In genomic region chr4:184807797-184808718, GRCh38 we compare ENCODE assay signal across 1 cellular context.
A peak's percentile ranks its signal among the peaks of the same experiment; 100 is the strongest.
TF ChIP-seq lines count a peak whose summit lies in the region.

No MANE protein-coding gene starts in this region.

TF ChIP-seq in HepG2, 621 proteins besides CTCF, POLR2A, EP300 and RAD21 (continued from another document and continues in another):
- TF ChIP-seq ZNF646 (CRISPR knock-in tag; IDR thresholded peaks at IDR 0.05) (peak; percentile 97), CEBPZ (IDR thresholded peaks at IDR 0.05; ENCODE audit: low read length) (no peak), SIX4 (CRISPR knock-in tag; IDR thresholded peaks at IDR 0.05) (no peak), NFYB (CRISPR knock-in tag; IDR thresholded peaks at IDR 0.05) (no peak), MTF2 (CRISPR knock-in tag; IDR thresholded peaks at IDR 0.05; ENCODE audit: borderline replicate concordance) (no peak), LRRFIP1 (CRISPR knock-in tag; conservative IDR thresholded peaks at IDR 0.05) (no peak), ZEB1 (IDR thresholded peaks at IDR 0.05; ENCODE audit: insufficient replicate concordance, low read depth) (no peak), ZNF530 (CRISPR knock-in tag; IDR thresholded peaks at IDR 0.05; ENCODE audit: low read depth) (no peak), ARID2 (CRISPR knock-in tag; IDR thresholded peaks at IDR 0.05; ENCODE audit: borderline replicate concordance) (no peak), SMARCE1 (IDR thresholded peaks at IDR 0.05; ENCODE audit: borderline replicate concordance) (no peak), ZFP1 (CRISPR knock-in tag; IDR thresholded peaks at IDR 0.05) (no peak), MAFG (CRISPR knock-in tag; IDR thresholded peaks at IDR 0.05) (no peak), MATR3 (CRISPR knock-in tag; IDR thresholded peaks at IDR 0.05) (no peak), KLF11 (CRISPR knock-in tag; IDR thresholded peaks at IDR 0.05) (no peak), HES4 (CRISPR knock-in tag; IDR thresholded peaks at IDR 0.05; ENCODE audit: borderline replicate concordance) (no peak), ZNF276 (CRISPR knock-in tag; IDR thresholded peaks at IDR 0.05; ENCODE audit: low read depth) (no peak), KAT8 (CRISPR knock-in tag; IDR thresholded peaks at IDR 0.05) (no peak), RELA (CRISPR knock-in tag; IDR thresholded peaks at IDR 0.05) (no peak), SMAD1 (CRISPR knock-in tag; IDR thresholded peaks at IDR 0.05; ENCODE audit: borderline replicate concordance, low read depth) (no peak), NBN (conservative IDR thresholded peaks at IDR 0.05) (no peak), POLR2AphosphoS2 (IDR thresholded peaks at IDR 0.05; ENCODE audit: low read depth, low read length) (no peak), ZNF709 (CRISPR knock-in tag; IDR thresholded peaks at IDR 0.05) (no peak), ARID4A (CRISPR knock-in tag; IDR thresholded peaks at IDR 0.05; ENCODE audit: borderline replicate concordance) (peak; percentile 38; the same call in 1 of the 2 replicates), ZFP36 (IDR thresholded peaks at IDR 0.05; ENCODE audit: borderline replicate concordance, low read depth, low read length, partially characterized antibody) (peak; percentile 58), TEAD3 (CRISPR knock-in tag; optimal IDR thresholded peaks at IDR 0.05; ENCODE audit: borderline replicate concordance) (no peak), ZNF207 (IDR thresholded peaks at IDR 0.05; ENCODE audit: borderline replicate concordance) (no peak), ADNP (CRISPR knock-in tag; IDR thresholded peaks at IDR 0.05) (no peak), E2F5 (CRISPR knock-in tag; conservative IDR thresholded peaks at IDR 0.05) (no peak), HNRNPL (IDR thresholded peaks at IDR 0.05; ENCODE audit: low read depth, low read length) (0 out of 2 replicates have a peak, but pooled peaks have one; percentile 53), ZBTB25 (CRISPR knock-in tag; IDR thresholded peaks at IDR 0.05) (no peak), TGIF2 (CRISPR knock-in tag; IDR thresholded peaks at IDR 0.05) (0 out of 2 replicates have a peak, but pooled peaks have one; percentile 66), MEF2D (CRISPR knock-in tag; IDR thresholded peaks at IDR 0.05) (no peak), REPIN1 (CRISPR knock-in tag; IDR thresholded peaks at IDR 0.05; ENCODE audit: borderline replicate concordance, low read depth) (peak; percentile 65), SOX6 (IDR thresholded peaks at IDR 0.05) (no peak), SOX6 (CRISPR knock-in tag; IDR thresholded peaks at IDR 0.05) (peak; percentile 95), ZNF138 (CRISPR knock-in tag; IDR thresholded peaks at IDR 0.05; ENCODE audit: low read depth) (no peak), NFIB (CRISPR knock-in tag; IDR thresholded peaks at IDR 0.05; ENCODE audit: borderline replicate concordance) (no peak)
